ENCODE assay signal across 8 cellular contexts in the genomic region with DNA sequence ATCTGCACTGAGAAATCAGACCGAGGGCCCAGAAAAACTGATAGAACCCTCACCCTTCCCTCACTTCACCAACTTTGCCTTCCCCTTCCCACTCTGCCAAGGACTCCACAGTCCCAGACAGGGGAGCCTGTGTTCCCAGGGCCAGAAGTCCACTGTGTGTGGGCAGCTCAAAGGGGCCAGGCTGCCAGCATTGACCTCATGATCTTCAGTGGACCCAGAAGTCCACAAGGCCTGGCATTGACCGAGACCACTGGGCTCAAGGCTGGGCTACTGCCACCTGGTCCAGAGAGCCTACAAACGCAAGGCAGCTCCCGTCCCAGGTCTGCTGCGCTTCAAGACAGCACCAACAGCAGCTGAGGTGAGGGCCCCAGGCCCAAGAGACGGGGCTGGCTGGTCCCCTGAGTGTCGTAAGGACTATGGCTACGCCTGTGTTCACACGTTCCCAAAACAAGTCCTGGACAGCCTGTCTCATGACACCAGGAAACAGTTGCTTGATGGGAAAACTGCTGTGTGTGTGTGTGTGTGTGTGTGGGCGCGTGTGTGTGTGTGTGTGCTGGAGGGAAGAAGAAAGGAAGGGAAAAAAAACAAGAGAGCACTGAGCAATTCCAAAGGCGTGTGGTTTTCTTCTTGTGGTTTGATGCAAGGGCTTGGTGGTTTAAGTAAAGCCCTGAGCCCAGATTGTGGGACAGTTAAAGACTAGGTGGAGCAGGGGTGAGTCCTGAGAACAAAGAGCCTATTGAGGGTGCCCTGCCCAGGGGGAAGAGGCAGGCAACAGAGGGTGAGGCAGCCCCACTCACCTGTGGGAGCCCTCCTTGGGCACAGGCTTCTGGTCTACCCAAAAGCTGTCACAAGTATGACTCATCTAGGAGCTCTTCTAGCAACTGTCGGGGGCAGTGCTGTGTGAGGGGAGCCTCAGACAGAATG. TPM values are rescaled to one million over a fixed set of nuclear protein-coding genes. Genes with fewer than 3 reads are reported as not detected.
DNase-seq lines count a peak whose midpoint lies in the region; ATAC-seq and TF ChIP-seq lines count a peak whose summit lies in the region.

No MANE protein-coding gene starts in this region.

- no peaks in the 10 kb centered on the region for H3K9me3 ChIP-seq in CD8-positive, alpha-beta memory T cell (ENCODE audit: low read length)
- H3K9me3 ChIP-seq in SJCRH30 (replicated peaks) = no peaks in the 10 kb centered on the region

- ATAC-seq in naive thymus-derived CD8-positive, alpha-beta T cell = peak; percentile 90 to 91
- ATAC-seq in GM21576 (IDR thresholded peaks at IDR 0.05; ENCODE audit: unreplicated experiment) (no peak), GM19035 (IDR thresholded peaks at IDR 0.05; ENCODE audit: unreplicated experiment) (no peak)

- H3K4me1 ChIP-seq in CD8-positive, alpha-beta memory T cell (ENCODE audit: insufficient read depth, low read length) = peaks cover 30% of the 10 kb centered on the region
- no peaks in the 10 kb centered on the region for H3K4me1 ChIP-seq in SJCRH30

- H3K27ac ChIP-seq in CD8-positive, alpha-beta memory T cell (ENCODE audit: low read depth, low read length) = no peak overlapping the region
- H3K27ac ChIP-seq in SJCRH30 = no peak overlapping the region

- H3K36me3 Mint-ChIP-seq in CD8-positive, alpha-beta memory T cell = no peaks in the 10 kb centered on the region
- H3K36me3 Mint-ChIP-seq in naive thymus-derived CD8-positive, alpha-beta T cell = no peaks in the 10 kb centered on the region

- TF ChIP-seq CTCF in astrocyte of the cerebellum (IDR thresholded peaks at IDR 0.05; ENCODE audit: low read depth, low read length, missing control alignments) = no peak

- peaks cover 23 to 46% of the 10 kb centered on the region in 2 donors for H3K27me3 Mint-ChIP-seq in CD8-positive, alpha-beta memory T cell
- peaks cover 26 to 59% (median 43%) of the 10 kb centered on the region in 5 donors for H3K27me3 Mint-ChIP-seq in naive thymus-derived CD8-positive, alpha-beta T cell

- in situ Hi-C loops in astrocyte of the cerebellum (cut with HindIII; ENCODE audit: low sequenced_read_pairs) = no loop called here

- CTCF ChIA-PET in CD8-positive, alpha-beta memory T cell (lab: Charles Lee) = interaction anchor here (1.2 to 2.8 kb wide), 2 partner anchors 10 to 12 kb away, joined by 3 to 12 read pairs; no protein-coding TSS in a partner anchor

- H3K9me3 Mint-ChIP-seq in CD8-positive, alpha-beta memory T cell = no peaks in the 10 kb centered on the region
- H3K9me3 Mint-ChIP-seq in naive thymus-derived CD8-positive, alpha-beta T cell = peaks cover 0 to 3% (median 0%) of the 10 kb centered on the region in 9 donors

- POLR2A ChIA-PET in CD8-positive, alpha-beta memory T cell (lab: Charles Lee) = no interaction called here
- POLR2A ChIA-PET in naive thymus-derived CD8-positive, alpha-beta T cell (lab: Charles Lee) = interaction anchor here (0.5 kb wide), 1 partner anchor 1028 kb away, joined by 5 read pairs; no protein-coding TSS in a partner anchor

- no peak overlapping the region for H3K4me3 ChIP-seq in CD8-positive, alpha-beta memory T cell (ENCODE audit: low read length)
- no peak overlapping the region for H3K4me3 ChIP-seq in SJCRH30
- H3K4me3 ChIP-seq in astrocyte of the cerebellum (ENCODE audit: low read depth, low read length) = no peak overlapping the region

- peak overlapping the region in 1 of 7 donors; percentile 5 for H3K4me3 Mint-ChIP-seq in CD8-positive, alpha-beta memory T cell
- peak overlapping the region in 9 of 10 donors; percentile 22 to 71 (median 63) for H3K4me3 Mint-ChIP-seq in naive thymus-derived CD8-positive, alpha-beta T cell

- peaks cover 13 to 27% (median 20%) of the 10 kb centered on the region in 3 donors for H3K4me1 Mint-ChIP-seq in CD8-positive, alpha-beta memory T cell
- H3K4me1 Mint-ChIP-seq in naive thymus-derived CD8-positive, alpha-beta T cell = peaks cover 14 to 40% (median 32%) of the 10 kb centered on the region in 4 donors

- peak in 4 of 5 donors; percentile 12 to 59 (median 36) for DNase-seq in CD8-positive, alpha-beta memory T cell
- DNase-seq in SJCRH30 (peak; percentile 38 to 57), astrocyte of the cerebellum (ENCODE audit: low read depth) (peak; percentile 97), SK-N-DZ (ENCODE audit: low spot score) (no peak), NCI-H1930 (lab: John Stamatoyannopoulos, UW) (no peak)
- peak; percentile 36 to 82 (median 52) for DNase-seq in naive thymus-derived CD8-positive, alpha-beta T cell

- H3K27ac Mint-ChIP-seq in CD8-positive, alpha-beta memory T cell = peak overlapping the region in 2 of 8 donors; percentile 1 to 37
- H3K27ac Mint-ChIP-seq in naive thymus-derived CD8-positive, alpha-beta T cell = peak overlapping the region in 9 of 10 donors; percentile 7 to 89 (median 48)

- H3K36me3 ChIP-seq in CD8-positive, alpha-beta memory T cell (ENCODE audit: insufficient read depth, low read length) = no peaks in the 10 kb centered on the region
- H3K36me3 ChIP-seq in SJCRH30 = no peaks in the 10 kb centered on the region

- H3K27me3 ChIP-seq in CD8-positive, alpha-beta memory T cell (ENCODE audit: insufficient read depth, low read length, poor library complexity, severe bottlenecking) = peaks cover 18% of the 10 kb centered on the region
- H3K27me3 ChIP-seq in SJCRH30 = no peaks in the 10 kb centered on the region

RNA-seq across cellular contexts. Expression of a gene that starts 46.6 kb away (rescaled TPM):
- total RNA-seq in CD8-positive, alpha-beta memory T cell = under 1 TPM in 1 of 2 experiments, not detected in 1; 0.13 TPM
- polyA plus RNA-seq in CD8-positive, alpha-beta memory T cell = not detected
- 0.03 TPM in 1 of 2 replicates, not detected in the other for total RNA-seq in SJCRH30 (2014; rRNA removed; shearing (Covaris generic))
- not detected for total RNA-seq in naive thymus-derived CD8-positive, alpha-beta T cell
- not detected for polyA plus RNA-seq in naive thymus-derived CD8-positive, alpha-beta T cell
- not detected in 2 replicates for polyA plus RNA-seq in SK-N-DZ (2014; cell fraction: cytosol; rRNA removed)
- not detected in 2 replicates for polyA plus RNA-seq in SK-N-DZ (2014; cell fraction: nucleus; rRNA removed)

Comparison
In these comparisons a context has a peak if more than half of its experiments do, and no peak if none do; other contexts are left out.
1. DNase-seq: peak in CD8-positive, alpha-beta memory T cell (4 of 5), SJCRH30 (2 of 2), astrocyte of the cerebellum (single experiment) and naive thymus-derived CD8-positive, alpha-beta T cell (10 of 10); none in SK-N-DZ (single experiment) and NCI-H1930 (0 of 2).
2. ATAC-seq: peak in naive thymus-derived CD8-positive, alpha-beta T cell (2 of 2); none in GM21576 (single experiment) and GM19035 (single experiment).